Comparison of ENCODE assay signal across 8 cellular contexts in genomic region chr18:79378416-79379250, GRCh38. TPM values are rescaled to one million over a fixed set of nuclear protein-coding genes. Genes with fewer than 3 reads are reported as not detected.
A peak's percentile ranks its signal among the peaks of the same experiment; 100 is the strongest.
DNase-seq lines count a peak whose midpoint lies in the region; ATAC-seq and TF ChIP-seq lines count a peak whose summit lies in the region.

No MANE protein-coding gene starts in this region.

- DNase-seq in GM13976 (ENCODE audit: low spot score) (peak; percentile 90), NCI-H526 treated with DMSO at 0.1 percent for 48 hours (lab: John Stamatoyannopoulos, UW) (peak; percentile 6), fibroblast of mammary gland (ENCODE audit: low read depth) (peak; percentile 60), NCI-H146 (lab: John Stamatoyannopoulos, UW) (no peak)
- peak; percentile 84 for DNase-seq in activated T-cell treated with anti-CD3 and anti-CD28 coated beads, Interleukin-2, amount 50 U/mL, for 4 hours
- DNase-seq in naive thymus-derived CD4-positive, alpha-beta T cell = peak; percentile 67 to 87 (median 78)
- peak; percentile 66 for DNase-seq in stimulated activated naive B cell treated with anti-CD40 and anti-IgM and Interleukin-4, amounts not matched to agents 10 μg/mL and 1 μg/mL and 100 μg/mL, for 72 hours

- H3K27ac ChIP-seq in naive thymus-derived CD4-positive, alpha-beta T cell (ENCODE audit: low read depth, low read length) = no peak overlapping the region

- H3K27ac Mint-ChIP-seq in naive thymus-derived CD4-positive, alpha-beta T cell = peak overlapping the region in 7 of 9 donors; percentile 18 to 77 (median 63)
- H3K27ac Mint-ChIP-seq in stimulated activated naive B cell treated with anti-CD40 and anti-IgM and Interleukin-4, amounts not matched to agents 10 μg/mL and 1 μg/mL and 100 μg/mL, for 72 hours = no peak overlapping the region

- CTCF ChIA-PET in naive thymus-derived CD4-positive, alpha-beta T cell (lab: Charles Lee) = interaction anchor here (0.6 to 5.6 kb wide), 15 partner anchors 11 to 469 kb away, joined by 3 to 60 read pairs (median 5); no protein-coding TSS in a partner anchor

- in situ Hi-C loops in GM13976 (cut with MboI; ENCODE audit: low sequenced_read_pairs, unreplicated experiment) = loop anchor here (10.0 kb wide), 1 partner anchor 156 kb away; no protein-coding TSS in a partner anchor

- peak; percentile 68 for ATAC-seq in HG02759 (IDR thresholded peaks at IDR 0.05; ENCODE audit: unreplicated experiment)
- peak; percentile 84 to 91 for ATAC-seq in activated T-cell treated with anti-CD3 and anti-CD28 coated beads, Interleukin-2, amount 50 U/mL, for 4 hours
- ATAC-seq in naive thymus-derived CD4-positive, alpha-beta T cell = peak; percentile 95
- peak; percentile 78 to 81 for ATAC-seq in stimulated activated naive B cell treated with anti-CD40 and anti-IgM and Interleukin-4, amounts not matched to agents 10 μg/mL and 1 μg/mL and 100 μg/mL, for 72 hours (replicated peaks)

- peaks cover 0 to 40% (median 0%) of the 10 kb centered on the region in 3 experiments for H3K36me3 ChIP-seq in naive thymus-derived CD4-positive, alpha-beta T cell (ENCODE audit: control insufficient read depth in 2 of 3, insufficient read depth in 3 of 3, low read length in 3 of 3)

- H3K4me1 ChIP-seq in naive thymus-derived CD4-positive, alpha-beta T cell (ENCODE audit: control insufficient read depth in 2 of 2, insufficient read depth in 2 of 2, low read length in 2 of 2) = peaks cover 6 to 7% of the 10 kb centered on the region in 2 donors

- H3K9me3 Mint-ChIP-seq in activated T-cell treated with anti-CD3 and anti-CD28 coated beads, Interleukin-2, amount 50 U/mL, for 4 hours = no peaks in the 10 kb centered on the region
- H3K9me3 Mint-ChIP-seq in naive thymus-derived CD4-positive, alpha-beta T cell = peaks cover 0 to 1% (median 0%) of the 10 kb centered on the region in 11 donors
- H3K9me3 Mint-ChIP-seq in stimulated activated naive B cell treated with anti-CD40 and anti-IgM and Interleukin-4, amounts not matched to agents 10 μg/mL and 1 μg/mL and 100 μg/mL, for 72 hours = no peaks in the 10 kb centered on the region

- no peaks in the 10 kb centered on the region for H3K27me3 Mint-ChIP-seq in activated T-cell treated with anti-CD3 and anti-CD28 coated beads, Interleukin-2, amount 50 U/mL, for 4 hours (ENCODE audit: low read depth)
- H3K27me3 Mint-ChIP-seq in naive thymus-derived CD4-positive, alpha-beta T cell = no peaks in the 10 kb centered on the region
- no peaks in the 10 kb centered on the region for H3K27me3 Mint-ChIP-seq in stimulated activated naive B cell treated with anti-CD40 and anti-IgM and Interleukin-4, amounts not matched to agents 10 μg/mL and 1 μg/mL and 100 μg/mL, for 72 hours

- no peaks in the 10 kb centered on the region for H3K9me3 ChIP-seq in naive thymus-derived CD4-positive, alpha-beta T cell (ENCODE audit: control insufficient read depth in 2 of 3, low read length in 3 of 3)

- TF ChIP-seq CTCF in GM13976 (IDR thresholded peaks at IDR 0.05; ENCODE audit: borderline replicate concordance, control extremely low read depth, extremely low read depth, insufficient read depth, missing control alignments) (peak; percentile 96), fibroblast of mammary gland (conservative IDR thresholded peaks at IDR 0.05; ENCODE audit: control insufficient read depth, insufficient read depth, low read depth, low read length) (peak; percentile 79)

- H3K4me3 Mint-ChIP-seq in activated T-cell treated with anti-CD3 and anti-CD28 coated beads, Interleukin-2, amount 50 U/mL, for 4 hours = no peak overlapping the region
- H3K4me3 Mint-ChIP-seq in naive thymus-derived CD4-positive, alpha-beta T cell = peak overlapping the region in 2 of 10 donors; percentile 11 to 50
- peak overlapping the region in 1 of 2 donors; percentile 39 for H3K4me3 Mint-ChIP-seq in stimulated activated naive B cell treated with anti-CD40 and anti-IgM and Interleukin-4, amounts not matched to agents 10 μg/mL and 1 μg/mL and 100 μg/mL, for 72 hours

- H3K36me3 Mint-ChIP-seq in activated T-cell treated with anti-CD3 and anti-CD28 coated beads, Interleukin-2, amount 50 U/mL, for 4 hours (ENCODE audit: insufficient read depth) = peaks cover 8% of the 10 kb centered on the region
- peaks cover 1 to 21% (median 5%) of the 10 kb centered on the region in 5 donors for H3K36me3 Mint-ChIP-seq in naive thymus-derived CD4-positive, alpha-beta T cell
- H3K36me3 Mint-ChIP-seq in stimulated activated naive B cell treated with anti-CD40 and anti-IgM and Interleukin-4, amounts not matched to agents 10 μg/mL and 1 μg/mL and 100 μg/mL, for 72 hours = peaks cover 17 to 23% of the 10 kb centered on the region in 2 donors

- POLR2A ChIA-PET in naive thymus-derived CD4-positive, alpha-beta T cell (lab: Charles Lee) = interaction anchor here (1.5 kb wide), 1 partner anchor 19 kb away, joined by 3 read pairs; no protein-coding TSS in a partner anchor

- intact Hi-C loops in naive thymus-derived CD4-positive, alpha-beta T cell (cut with micrococcal nuclease) = loop anchor here (1.0 to 10.0 kb wide), 4 partner anchors 146 to 776 kb away; no protein-coding TSS in a partner anchor

- H3K27me3 ChIP-seq in naive thymus-derived CD4-positive, alpha-beta T cell (ENCODE audit: control insufficient read depth in 2 of 2, insufficient read depth in 2 of 2, low read length in 2 of 2) = no peaks in the 10 kb centered on the region

- peaks cover 8% of the 10 kb centered on the region for H3K4me1 Mint-ChIP-seq in activated T-cell treated with anti-CD3 and anti-CD28 coated beads, Interleukin-2, amount 50 U/mL, for 4 hours (ENCODE audit: low read depth)
- H3K4me1 Mint-ChIP-seq in naive thymus-derived CD4-positive, alpha-beta T cell = peaks cover 4 to 9% (median 9%) of the 10 kb centered on the region in 7 donors
- H3K4me1 Mint-ChIP-seq in stimulated activated naive B cell treated with anti-CD40 and anti-IgM and Interleukin-4, amounts not matched to agents 10 μg/mL and 1 μg/mL and 100 μg/mL, for 72 hours = peaks cover 11 to 24% of the 10 kb centered on the region in 2 donors

- no peak overlapping the region for H3K4me3 ChIP-seq in fibroblast of mammary gland (ENCODE audit: control insufficient read depth, low read depth, low read length)
- H3K4me3 ChIP-seq in naive thymus-derived CD4-positive, alpha-beta T cell (ENCODE audit: low read length) = no peak overlapping the region

RNA-seq across cellular contexts. Expression of gene NFATC1, which starts 17.1 kb away (rescaled TPM):
- total RNA-seq in activated T-cell treated with anti-CD3 and anti-CD28 coated beads, Interleukin-2, amount 50 U/mL, for 4 hours = 10 to 100 TPM; 62.7 to 80.8 (median 75.2) TPM
- 10 to 100 TPM; 44.3 to 87.2 (median 53.8) TPM for total RNA-seq in naive thymus-derived CD4-positive, alpha-beta T cell
- polyA plus RNA-seq in naive thymus-derived CD4-positive, alpha-beta T cell = 10 to 100 TPM; 27.1 to 49.9 TPM
